ENCODE assay signal across 23 cellular contexts in the genomic region with DNA sequence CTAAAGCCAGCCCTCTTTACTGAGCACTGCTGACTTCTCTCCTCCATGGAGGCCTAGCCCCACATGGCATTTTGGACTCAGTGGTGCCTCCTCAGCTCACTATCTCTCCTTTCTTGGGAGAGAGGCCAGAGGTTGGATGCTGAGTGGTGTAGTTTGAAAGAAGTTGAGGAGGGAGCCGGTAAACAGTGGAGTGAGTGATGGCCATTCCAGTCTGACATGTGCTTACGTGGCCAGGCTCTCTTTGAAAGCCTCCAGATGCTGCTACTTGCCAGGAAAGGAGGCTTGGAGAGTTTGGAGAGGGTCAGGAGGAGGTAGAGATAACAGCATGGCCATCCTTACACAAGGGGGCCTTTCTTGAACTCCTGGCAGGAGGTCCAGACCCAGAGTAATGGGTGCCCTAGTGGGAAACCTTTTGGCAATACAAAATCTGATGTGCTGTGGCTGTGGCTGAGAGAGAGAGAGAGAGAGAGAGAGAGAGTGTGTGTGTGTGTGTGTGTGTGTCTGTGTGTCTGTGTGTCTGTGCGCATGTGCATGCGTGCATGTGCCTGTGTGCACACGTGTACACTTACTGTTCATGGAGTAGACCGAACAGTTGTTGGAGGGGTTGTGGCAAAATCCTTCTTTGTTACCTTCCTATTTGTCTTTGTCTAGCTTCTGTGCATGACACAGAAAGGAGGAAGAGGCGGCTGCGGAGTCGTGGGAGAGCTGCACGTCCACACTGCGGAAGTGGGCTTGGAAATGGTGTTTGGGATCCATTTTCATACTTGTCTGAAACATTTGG. TPM values are rescaled to one million over a fixed set of nuclear protein-coding genes. Genes with fewer than 3 reads are reported as not detected.
DNase-seq lines count a peak whose midpoint lies in the region; ATAC-seq and TF ChIP-seq lines count a peak whose summit lies in the region.
"Had no signal": no experiment of that assay in that cellular context is flagged by ENCODE, and none has a peak within 500 bp of the region (broad histone marks: within the 10 kb centered on the region; RNA-seq: fewer than 3 reads in every experiment).

No MANE protein-coding gene starts in this region.

- H3K9me3 Mint-ChIP-seq in stimulated activated effector memory CD8-positive, alpha-beta T cell treated with anti-CD3 and anti-CD28 coated beads, Interleukin-12 subunit alpha, Interleukin-12 subunit beta, amount 100 ng/mL, for 72 hours = no peaks in the 10 kb centered on the region
- H3K9me3 Mint-ChIP-seq: activated naive CD4-positive, alpha-beta T cell treated with anti-CD3 and anti-CD28 coated beads, Interleukin-2, amount 50 U/mL, for 24 hours; activated T-helper 1 cell treated with anti-CD3 and anti-CD28 coated beads, Interleukin-12 subunit alpha, Interleukin-12 subunit beta, Interleukin-2, Interleukin-4 antibody, amounts not matched to agents 30 ng/mL and 10 ng/mL and 1 ng/mL, durations not matched to agents 14 hours and 24 hours and 36 hours; dendritic cell treated with granulocyte-macrophage colony-stimulating factor and Interleukin-4, amounts not matched to agents 40 ng/mL and 50 ng/mL, for 4 days; stimulated activated naive CD8-positive, alpha-beta T cell treated with anti-CD3 and anti-CD28 coated beads, Interleukin-15, Interleukin-2, amounts not matched to agents 100 ng/mL and 50 ng/mL, for 24 hours had no signal

- DNase-seq in GM04503 (ENCODE audit: low read depth) (peak; percentile 6), astrocyte of the spinal cord (ENCODE audit: low read depth, low spot score) (peak; percentile 10), lower lobe of right lung (no peak), COLO668 (lab: John Stamatoyannopoulos, UW; ENCODE audit: unreplicated experiment) (no peak), prostate gland (ENCODE audit: low spot score) (no peak), H7 (no peak), GM20000 (ENCODE audit: low spot score) (no peak)
- DNase-seq in stimulated activated effector memory CD8-positive, alpha-beta T cell treated with anti-CD3 and anti-CD28 coated beads, Interleukin-12 subunit alpha, Interleukin-12 subunit beta, amount 100 ng/mL, for 72 hours (ENCODE audit: low spot score in 2 of 2) = no peak
- DNase-seq: activated CD4-positive, alpha-beta T cell treated with anti-CD3 and anti-CD28 coated beads for 36 hours; body of pancreas; naive thymus-derived CD4-positive, alpha-beta T cell; NCI-H1417 treated with DMSO at 0.1 percent for 48 hours; NCI-H526 treated with DMSO at 0.1 percent for 48 hours; small intestine; stimulated activated CD4-positive, alpha-beta T cell treated with anti-CD3 and anti-CD28 coated beads, Interleukin-4, amount 100 ng/mL, for 1 hour; SW 1271; upper lobe of left lung had no signal

- no peak overlapping the region for H3K4me3 ChIP-seq in astrocyte of the spinal cord (ENCODE audit: low read depth, low read length)
- no peak overlapping the region for H3K4me3 ChIP-seq in lower lobe of right lung
- H3K4me3 ChIP-seq in prostate gland = no peak overlapping the region
- no peak overlapping the region for H3K4me3 ChIP-seq in H7 (ENCODE audit: insufficient read depth, low read depth, low read length)
- H3K4me3 ChIP-seq: body of pancreas, hepatocyte, upper lobe of left lung had no signal

- TF ChIP-seq POLR2A in prostate gland (IDR thresholded peaks at IDR 0.05) = no peak

- H3K27ac ChIP-seq in lower lobe of right lung (no peak overlapping the region), prostate gland (no peak overlapping the region)
- H3K27ac ChIP-seq: body of pancreas, hepatocyte, parathyroid adenoma had no signal

- no peaks in the 10 kb centered on the region for H3K36me3 Mint-ChIP-seq in stimulated activated effector memory CD8-positive, alpha-beta T cell treated with anti-CD3 and anti-CD28 coated beads, Interleukin-12 subunit alpha, Interleukin-12 subunit beta, amount 100 ng/mL, for 72 hours
- H3K36me3 Mint-ChIP-seq: activated naive CD4-positive, alpha-beta T cell treated with anti-CD3 and anti-CD28 coated beads, Interleukin-2, amount 50 U/mL, for 24 hours had no signal

- H3K27ac Mint-ChIP-seq in stimulated activated effector memory CD8-positive, alpha-beta T cell treated with anti-CD3 and anti-CD28 coated beads, Interleukin-12 subunit alpha, Interleukin-12 subunit beta, amount 100 ng/mL, for 72 hours = peak overlapping the region; percentile 67
- H3K27ac Mint-ChIP-seq: activated CD4-positive, alpha-beta T cell treated with anti-CD3 and anti-CD28 coated beads for 36 hours; activated naive CD4-positive, alpha-beta T cell treated with anti-CD3 and anti-CD28 coated beads, Interleukin-2, amount 50 U/mL, for 24 hours; activated T-helper 1 cell treated with anti-CD3 and anti-CD28 coated beads, Interleukin-12 subunit alpha, Interleukin-12 subunit beta, Interleukin-2, Interleukin-4 antibody, amounts not matched to agents 30 ng/mL and 10 ng/mL and 1 ng/mL, durations not matched to agents 14 hours and 24 hours and 36 hours; dendritic cell treated with granulocyte-macrophage colony-stimulating factor and Interleukin-4, amounts not matched to agents 40 ng/mL and 50 ng/mL, for 4 days; naive thymus-derived CD4-positive, alpha-beta T cell; stimulated activated naive CD8-positive, alpha-beta T cell treated with anti-CD3 and anti-CD28 coated beads, Interleukin-15, Interleukin-2, amounts not matched to agents 100 ng/mL and 50 ng/mL, for 24 hours had no signal

- H3K4me3 Mint-ChIP-seq in stimulated activated effector memory CD8-positive, alpha-beta T cell treated with anti-CD3 and anti-CD28 coated beads, Interleukin-12 subunit alpha, Interleukin-12 subunit beta, amount 100 ng/mL, for 72 hours = no peak overlapping the region
- H3K4me3 Mint-ChIP-seq: activated CD4-positive, alpha-beta T cell treated with anti-CD3 and anti-CD28 coated beads for 36 hours; activated naive CD4-positive, alpha-beta T cell treated with anti-CD3 and anti-CD28 coated beads, Interleukin-2, amount 50 U/mL, for 24 hours; activated T-helper 1 cell treated with anti-CD3 and anti-CD28 coated beads, Interleukin-12 subunit alpha, Interleukin-12 subunit beta, Interleukin-2, Interleukin-4 antibody, amounts not matched to agents 30 ng/mL and 10 ng/mL and 1 ng/mL, durations not matched to agents 14 hours and 24 hours and 36 hours; dendritic cell treated with granulocyte-macrophage colony-stimulating factor and Interleukin-4, amounts not matched to agents 40 ng/mL and 50 ng/mL, for 4 days; naive thymus-derived CD4-positive, alpha-beta T cell; stimulated activated naive CD8-positive, alpha-beta T cell treated with anti-CD3 and anti-CD28 coated beads, Interleukin-15, Interleukin-2, amounts not matched to agents 100 ng/mL and 50 ng/mL, for 24 hours had no signal

- TF ChIP-seq CTCF in astrocyte of the spinal cord (IDR thresholded peaks at IDR 0.05; ENCODE audit: low read depth, low read length) (no peak), lower lobe of right lung (IDR thresholded peaks at IDR 0.05) (no peak), prostate gland (IDR thresholded peaks at IDR 0.05) (no peak), GM20000 (IDR thresholded peaks at IDR 0.05; ENCODE audit: extremely low read depth, missing control alignments) (no peak)

- H3K4me1 ChIP-seq in lower lobe of right lung (peaks cover 7% of the 10 kb centered on the region), prostate gland (replicated peaks) (no peaks in the 10 kb centered on the region)
- H3K4me1 ChIP-seq: parathyroid adenoma had no signal

- peaks cover 6% of the 10 kb centered on the region for H3K4me1 Mint-ChIP-seq in stimulated activated effector memory CD8-positive, alpha-beta T cell treated with anti-CD3 and anti-CD28 coated beads, Interleukin-12 subunit alpha, Interleukin-12 subunit beta, amount 100 ng/mL, for 72 hours
- H3K4me1 Mint-ChIP-seq: activated CD4-positive, alpha-beta T cell treated with anti-CD3 and anti-CD28 coated beads for 36 hours; activated naive CD4-positive, alpha-beta T cell treated with anti-CD3 and anti-CD28 coated beads, Interleukin-2, amount 50 U/mL, for 24 hours had no signal

- in situ Hi-C loops in astrocyte of the spinal cord (cut with HindIII; ENCODE audit: low sequenced_read_pairs) = no loop called here

- ATAC-seq in lower lobe of right lung = peak; percentile 29 to 55
- no peak for ATAC-seq in stimulated activated effector memory CD8-positive, alpha-beta T cell treated with anti-CD3 and anti-CD28 coated beads, Interleukin-12 subunit alpha, Interleukin-12 subunit beta, amount 100 ng/mL, for 72 hours
- ATAC-seq: activated CD4-positive, alpha-beta T cell treated with anti-CD3 and anti-CD28 coated beads for 36 hours; body of pancreas; naive thymus-derived CD4-positive, alpha-beta T cell had no signal

- H3K9me3 ChIP-seq in lower lobe of right lung (no peaks in the 10 kb centered on the region), prostate gland (no peaks in the 10 kb centered on the region)
- H3K9me3 ChIP-seq: body of pancreas, upper lobe of left lung had no signal

- no peaks in the 10 kb centered on the region for H3K27me3 ChIP-seq in lower lobe of right lung (ENCODE audit: low read depth)
- no peaks in the 10 kb centered on the region for H3K27me3 ChIP-seq in prostate gland (replicated peaks; ENCODE audit: insufficient read depth)
- H3K27me3 ChIP-seq in H7 (ENCODE audit: control insufficient read depth, insufficient read depth, low read length) = no peaks in the 10 kb centered on the region
- H3K27me3 ChIP-seq: body of pancreas, hepatocyte, upper lobe of left lung had no signal

- WGBS in prostate gland = 67% methylated on average over 11 of the region's 11 CpGs

- H3K36me3 ChIP-seq in lower lobe of right lung (no peaks in the 10 kb centered on the region), prostate gland (no peaks in the 10 kb centered on the region), H7 (replicated peaks; ENCODE audit: control insufficient read depth, insufficient read depth, low read length) (no peaks in the 10 kb centered on the region)
- H3K36me3 ChIP-seq: upper lobe of left lung had no signal

- intact Hi-C loops in lower lobe of right lung (cut with DNase I) = no loop called here
- intact Hi-C loops in prostate gland (cut with DNase I) = no loop called here

RNA-seq across cellular contexts. Expression of gene RALGPS1, which starts 37.8 kb away (rescaled TPM):
- total RNA-seq in lower lobe of right lung = 17.6 TPM
- total RNA-seq in prostate gland = 10 to 100 TPM; 14.7 to 20.7 TPM
- total RNA-seq in H7 (2014; rRNA removed; shearing (Covaris generic)) = 6.4 and 8.8 TPM in 2 replicates

Comparison
In these comparisons a context has a peak if more than half of its experiments do, and no peak if none do; other contexts are left out.
1. DNase-seq: peak in GM04503 (single experiment) and astrocyte of the spinal cord (single experiment); none in lower lobe of right lung (single experiment), stimulated activated effector memory CD8-positive, alpha-beta T cell treated with anti-CD3 and anti-CD28 coated beads, Interleukin-12 subunit alpha, Interleukin-12 subunit beta, amount 100 ng/mL, for 72 hours (0 of 2), COLO668 (single experiment), prostate gland (single experiment), H7 (single experiment) and GM20000 (single experiment).